In genomic region chr19:49444100-49444700, GRCh38 we compare ENCODE assay signal across 15 cellular contexts. TPM values are rescaled to one million over a fixed set of nuclear protein-coding genes. Genes with fewer than 3 reads are reported as not detected.
DNase-seq lines count a peak whose midpoint lies in the region; ATAC-seq, FAIRE-seq and TF ChIP-seq lines count a peak whose summit lies in the region.
"Not testable (repeated sequence)": the region's sequence is repeated elsewhere in the genome, so short reads cannot be mapped to it uniquely, and the experiment has no call there.
"Had no signal": no experiment of that assay in that cellular context is flagged by ENCODE, and none has a peak within 500 bp of the region (broad histone marks: within the 10 kb centered on the region; RNA-seq: fewer than 3 reads in every experiment).

No MANE protein-coding gene starts in this region.

- FAIRE-seq in K562 (lab: Jason Lieb, UNC): not testable (repeated sequence)

- 60% methylated on average over 3 of the region's 5 CpGs for WGBS in K562 (ENCODE audit: insufficient coverage, low coverage, missing lambda C conversion rate)

- not testable (repeated sequence) for H3F3A ChIP-seq in MM.1S (ENCODE audit: insufficient read depth, low read length)

- not testable (repeated sequence) for ATAC-seq in T-cell (replicated peaks in 1 of 4); activated T-cell treated with anti-CD3 and anti-CD28 coated beads, Interleukin-2, amount 50 U/mL, for 4 hours; K562; natural killer cell

- TF ChIP-seq RAD21 in K562 (CRISPR knock-in tag; conservative IDR thresholded peaks at IDR 0.05 in 1 of 2, IDR thresholded peaks at IDR 0.05 in 1 of 2): not testable (repeated sequence)

- H3K27ac ChIP-seq in CD8-positive, alpha-beta memory T cell (ENCODE audit: low read depth, low read length); MM.1S (ENCODE audit: low read length); K562 (ENCODE audit: extremely low read depth, low read depth, low read length): not testable (repeated sequence)

- H3K4me1 ChIP-seq in CD8-positive, alpha-beta memory T cell (ENCODE audit: insufficient read depth, low read length): peaks cover 27% of the 10 kb centered on the region
- not testable (repeated sequence) for H3K4me1 ChIP-seq in MM.1S (ENCODE audit: low read length)
- H3K4me1 ChIP-seq in K562 (replicated peaks in 1 of 2; ENCODE audit: control insufficient read depth in 2 of 2, insufficient read depth in 2 of 2, low read length in 2 of 2): peaks cover 33 to 66% of the 10 kb centered on the region in 2 experiments

- not testable (repeated sequence) for H3K9me2 ChIP-seq in MM.1S (replicated peaks; ENCODE audit: insufficient read depth, low read length)

- peak overlapping the region; percentile 99; the same call in 1 of the 2 replicates for H2AFZ ChIP-seq in MM.1S (ENCODE audit: low read length)
- H2AFZ ChIP-seq in K562 (ENCODE audit: low read depth, low read length): peak overlapping the region; percentile 99

- not testable (repeated sequence) for DNase-seq in CD8-positive, alpha-beta memory T cell; MM.1S; T-cell; activated T-cell treated with anti-CD3 and anti-CD28 coated beads, Interleukin-2, amount 50 U/mL, for 4 hours; K562 (ENCODE audit: extremely low read depth in 1 of 4, low spot score in 3 of 4); glutamatergic neuron; natural killer cell

- peak overlapping the region; percentile 75 to 92 (median 84) for H3K4me3 Mint-ChIP-seq in CD8-positive, alpha-beta memory T cell
- H3K4me3 Mint-ChIP-seq in T-cell: peak overlapping the region; percentile 76 to 83 (median 80)
- peak overlapping the region; percentile 78 for H3K4me3 Mint-ChIP-seq in activated T-cell treated with anti-CD3 and anti-CD28 coated beads, Interleukin-2, amount 50 U/mL, for 4 hours
- H3K4me3 Mint-ChIP-seq in glutamatergic neuron (ENCODE audit: unreplicated experiment): peak overlapping the region; percentile 88
- peak overlapping the region; percentile 83 for H3K4me3 Mint-ChIP-seq in natural killer cell
- H3K4me3 Mint-ChIP-seq in stimulated activated naive CD8-positive, alpha-beta T cell treated with anti-CD3 and anti-CD28 coated beads, Interleukin-15, Interleukin-2, amounts not matched to agents 100 ng/mL and 50 ng/mL, for 24 hours: peak overlapping the region; percentile 76

- BruUV-seq in K562 (replicated peaks; lab: Mats Ljungman, UMichigan): not testable (repeated sequence)

- TF ChIP-seq POLR2A in K562 (conservative IDR thresholded peaks at IDR 0.05): not testable (repeated sequence)

- not testable (repeated sequence) for TF ChIP-seq EP300 in K562 (IDR thresholded peaks at IDR 0.05; ENCODE audit: low read length)

- H3K9me3 ChIP-seq in CD8-positive, alpha-beta memory T cell (ENCODE audit: low read length); MM.1S (replicated peaks; ENCODE audit: insufficient read depth, low read length); K562 (replicated peaks; ENCODE audit: control insufficient read depth, insufficient read depth, low read depth, low read length): not testable (repeated sequence)

- H3K36me3 Mint-ChIP-seq in CD8-positive, alpha-beta memory T cell: peaks cover 5 to 33% (median 7%) of the 10 kb centered on the region in 3 donors
- H3K36me3 Mint-ChIP-seq in T-cell: peaks cover 14% of the 10 kb centered on the region
- H3K36me3 Mint-ChIP-seq in activated T-cell treated with anti-CD3 and anti-CD28 coated beads, Interleukin-2, amount 50 U/mL, for 4 hours (ENCODE audit: insufficient read depth); glutamatergic neuron (ENCODE audit: unreplicated experiment); natural killer cell: not testable (repeated sequence)
- peaks cover 24% of the 10 kb centered on the region for H3K36me3 Mint-ChIP-seq in stimulated activated naive CD8-positive, alpha-beta T cell treated with anti-CD3 and anti-CD28 coated beads, Interleukin-15, Interleukin-2, amounts not matched to agents 100 ng/mL and 50 ng/mL, for 24 hours (ENCODE audit: low read depth)

- POLR2A ChIA-PET in CD8-positive, alpha-beta memory T cell (lab: Charles Lee): interaction anchor here (0.7 to 0.8 kb wide), 3 partner anchors 9 to 223 kb away, joined by 6 to 15 read pairs (median 6); no protein-coding TSS in a partner anchor
- POLR2A ChIA-PET in T-cell (lab: Charles Lee): interaction anchor here in 1 of 2 donors (0.6 kb wide), 1 partner anchor 36 kb away, joined by 3 read pairs; no protein-coding TSS in a partner anchor
- POLR2A ChIA-PET in K562 (lab: Yijun Ruan, JAX): interaction anchor here (0.6 to 1.7 kb wide), 2 partner anchors 9 to 199 kb away, joined by 3 to 5 read pairs; partner anchors contain the start of gene ALDH16A1

- H3K27ac Mint-ChIP-seq in CD8-positive, alpha-beta memory T cell: peak overlapping the region in 6 of 8 donors; percentile 74 to 93 (median 86)
- H3K27ac Mint-ChIP-seq in T-cell (peak overlapping the region; percentile 66 to 88), glutamatergic neuron (ENCODE audit: unreplicated experiment) (peak overlapping the region; percentile 83), natural killer cell (peak overlapping the region; percentile 69 to 88)
- peak overlapping the region; percentile 74 for H3K27ac Mint-ChIP-seq in stimulated activated naive CD8-positive, alpha-beta T cell treated with anti-CD3 and anti-CD28 coated beads, Interleukin-15, Interleukin-2, amounts not matched to agents 100 ng/mL and 50 ng/mL, for 24 hours

- in situ Hi-C loops in K562 (cut with MboI): not testable (repeated sequence)

- H3K4me2 ChIP-seq in MM.1S (ENCODE audit: low read depth, low read length) (peak overlapping the region; percentile 90; the same call in 1 of the 2 replicates), K562 (ENCODE audit: insufficient read depth, low read length) (peak overlapping the region; percentile 89)

- TF ChIP-seq CTCF in MM.1S (IDR thresholded peaks at IDR 0.05; ENCODE audit: low read length); K562 (IDR thresholded peaks at IDR 0.05 in 2 of 3, conservative IDR thresholded peaks at IDR 0.05 in 1 of 3; ENCODE audit: insufficient read depth in 2 of 3, low read depth in 1 of 3, low read length in 3 of 3); glutamatergic neuron (IDR thresholded peaks at IDR 0.05; ENCODE audit: partially characterized antibody, unreplicated experiment); natural killer cell (IDR thresholded peaks at IDR 0.05): not testable (repeated sequence)

- peaks cover 30% of the 10 kb centered on the region for H3K27me3 ChIP-seq in CD8-positive, alpha-beta memory T cell (ENCODE audit: insufficient read depth, low read length, poor library complexity, severe bottlenecking)
- H3K27me3 ChIP-seq in MM.1S (replicated peaks; ENCODE audit: insufficient read depth, low read length): peaks cover 29% of the 10 kb centered on the region
- H3K27me3 ChIP-seq in K562 (ENCODE audit: control insufficient read depth in 2 of 2, insufficient read depth in 2 of 2, low read length in 2 of 2): peaks cover 7 to 16% of the 10 kb centered on the region in 2 experiments; a peak in 3 of 5 replicates

- H3K9me3 Mint-ChIP-seq in CD8-positive, alpha-beta memory T cell; T-cell; activated T-cell treated with anti-CD3 and anti-CD28 coated beads, Interleukin-2, amount 50 U/mL, for 4 hours; natural killer cell; stimulated activated naive CD8-positive, alpha-beta T cell treated with anti-CD3 and anti-CD28 coated beads, Interleukin-15, Interleukin-2, amounts not matched to agents 100 ng/mL and 50 ng/mL, for 24 hours: not testable (repeated sequence)
- H3K9me3 Mint-ChIP-seq in glutamatergic neuron (ENCODE audit: unreplicated experiment): peaks cover 15% of the 10 kb centered on the region

- H3K9me1 ChIP-seq in K562 (ENCODE audit: control insufficient read depth, insufficient read depth, low read length): not testable (repeated sequence)

- CTCF ChIA-PET in CD8-positive, alpha-beta memory T cell (lab: Charles Lee): interaction anchor here (1.5 to 2.6 kb wide), 6 partner anchors 8 to 52 kb away, joined by 3 to 17 read pairs (median 8); no protein-coding TSS in a partner anchor
- CTCF ChIA-PET in T-cell (lab: Charles Lee) (interaction anchor here (0.6 to 0.7 kb wide), 4 partner anchors 31 to 229 kb away, joined by 3 to 7 read pairs (median 4); no protein-coding TSS in a partner anchor), K562 (lab: Yijun Ruan, JAX; ENCODE audit: low intra/inter-chr PET ratio) (interaction anchor here (0.6 to 3.1 kb wide), 5 partner anchors 52 to 222 kb away, joined by 3 to 59 read pairs (median 4); partner anchors contain the start of genes DKKL1 and KASH5)

- H3K4me1 Mint-ChIP-seq in CD8-positive, alpha-beta memory T cell: peaks cover 34 to 55% (median 38%) of the 10 kb centered on the region in 3 donors
- peaks cover 35 to 44% (median 43%) of the 10 kb centered on the region in 3 donors for H3K4me1 Mint-ChIP-seq in T-cell
- peaks cover 35% of the 10 kb centered on the region for H3K4me1 Mint-ChIP-seq in activated T-cell treated with anti-CD3 and anti-CD28 coated beads, Interleukin-2, amount 50 U/mL, for 4 hours (ENCODE audit: low read depth)
- peaks cover 14% of the 10 kb centered on the region for H3K4me1 Mint-ChIP-seq in glutamatergic neuron (ENCODE audit: low read depth, unreplicated experiment)
- H3K4me1 Mint-ChIP-seq in natural killer cell: peaks cover 26 to 51% of the 10 kb centered on the region in 2 donors
- H3K4me1 Mint-ChIP-seq in stimulated activated naive CD8-positive, alpha-beta T cell treated with anti-CD3 and anti-CD28 coated beads, Interleukin-15, Interleukin-2, amounts not matched to agents 100 ng/mL and 50 ng/mL, for 24 hours (ENCODE audit: low read depth): peaks cover 38% of the 10 kb centered on the region

- intact Hi-C loops in K562 (cut with micrococcal nuclease): loop anchor here (5.0 to 10.0 kb wide), 2 partner anchors 179 to 292 kb away; no protein-coding TSS in a partner anchor
- intact Hi-C loops in natural killer cell (cut with micrococcal nuclease): not testable (repeated sequence)

- H3K79me2 ChIP-seq in MM.1S (ENCODE audit: low read length): not testable (repeated sequence)
- peaks cover 12% of the 10 kb centered on the region for H3K79me2 ChIP-seq in K562 (ENCODE audit: control insufficient read depth, insufficient read depth, low read length)

- H3K4me3 ChIP-seq in CD8-positive, alpha-beta memory T cell (ENCODE audit: low read length); K562: not testable (repeated sequence)
- peak overlapping the region; percentile 84; the same call in 1 of the 2 replicates for H3K4me3 ChIP-seq in MM.1S (ENCODE audit: low read length)

- H3K27me3 Mint-ChIP-seq in CD8-positive, alpha-beta memory T cell: peaks cover 31 to 32% of the 10 kb centered on the region in 2 donors
- H3K27me3 Mint-ChIP-seq in T-cell: peaks cover 30 to 31% of the 10 kb centered on the region in 2 donors
- H3K27me3 Mint-ChIP-seq in activated T-cell treated with anti-CD3 and anti-CD28 coated beads, Interleukin-2, amount 50 U/mL, for 4 hours (ENCODE audit: low read depth): peaks cover 32% of the 10 kb centered on the region
- peaks cover 15% of the 10 kb centered on the region for H3K27me3 Mint-ChIP-seq in glutamatergic neuron (ENCODE audit: unreplicated experiment)
- peaks cover 28 to 30% of the 10 kb centered on the region in 2 donors for H3K27me3 Mint-ChIP-seq in natural killer cell (ENCODE audit: low read depth in 2 of 2)
- H3K27me3 Mint-ChIP-seq in stimulated activated naive CD8-positive, alpha-beta T cell treated with anti-CD3 and anti-CD28 coated beads, Interleukin-15, Interleukin-2, amounts not matched to agents 100 ng/mL and 50 ng/mL, for 24 hours: peaks cover 33% of the 10 kb centered on the region

- not testable (repeated sequence) for H3K9ac ChIP-seq in MM.1S (ENCODE audit: low read length); K562 (ENCODE audit: insufficient read depth in 1 of 2, low read depth in 2 of 2, low read length in 2 of 2)

- H3K36me3 ChIP-seq in CD8-positive, alpha-beta memory T cell (ENCODE audit: insufficient read depth, low read length): peaks cover 12% of the 10 kb centered on the region
- not testable (repeated sequence) for H3K36me3 ChIP-seq in MM.1S (replicated peaks; ENCODE audit: insufficient read depth, low read length)
- H3K36me3 ChIP-seq in K562 (ENCODE audit: control insufficient read depth, insufficient read depth, low read length): peaks cover 30% of the 10 kb centered on the region; the same call in 2 of the 3 replicates

- H4K20me1 ChIP-seq in MM.1S (ENCODE audit: insufficient read depth, low read length); K562 (replicated peaks; ENCODE audit: control insufficient read depth, insufficient read depth, low read length): not testable (repeated sequence)

RNA-seq across cellular contexts. Expression of gene SLC17A7, which starts 2.9 kb away (rescaled TPM):
- under 1 TPM; 0.07 to 0.09 TPM for total RNA-seq in CD8-positive, alpha-beta memory T cell
- polyA plus RNA-seq in CD8-positive, alpha-beta memory T cell: not detected
- total RNA-seq in T-cell: under 1 TPM in 2 of 5 donors, not detected in 3; 0.09 to 0.20 TPM
- under 1 TPM in 2 of 3 donors, not detected in 1; 0.08 to 0.13 TPM for total RNA-seq in activated T-cell treated with anti-CD3 and anti-CD28 coated beads, Interleukin-2, amount 50 U/mL, for 4 hours
- total RNA-seq in K562 (2011; cell fraction: chromatin; rRNA removed; ENCODE audit: low replicate concordance): 9.2 and 13.8 TPM in 2 replicates
- total RNA-seq in K562 (2011; cell fraction: nucleolus; rRNA removed): 11.8 and 13.3 TPM in 2 replicates
- total RNA-seq in K562 (2011; cell fraction: nucleoplasm; rRNA removed): 16.4 and 22.1 TPM in 2 replicates
- 2.4 and 3.2 TPM in 2 replicates for total RNA-seq in K562 (2014; rRNA removed)
- total RNA-seq in K562 (2014; rRNA removed; fragmentation: Illumina TruSeq; extraction: Trizol): 1.1 TPM in 2 replicates
- total RNA-seq in K562 (2015; rRNA removed; fragmentation: Illumina TruSeq; extraction: Trizol): 1.4 TPM in 2 replicates
- 9.2 and 9.9 TPM in 2 replicates for total RNA-seq in K562 (2021)
- polyA plus RNA-seq in K562 (2011; rRNA removed): 4.8 and 7.0 TPM in 2 replicates
- polyA plus RNA-seq in K562 (2011; cell fraction: cytosol; rRNA removed): 9.6 and 10.2 TPM in 2 replicates
- 8.6 TPM in 2 replicates for polyA plus RNA-seq in K562 (2011; cell fraction: nucleus; rRNA removed)
- 6.9 and 8.3 TPM in 2 replicates for polyA plus RNA-seq in K562 (2012)
- 12.8 and 15.7 TPM in 2 replicates for polyA plus RNA-seq in K562 (2014; fragmentation: Illumina TruSeq; extraction: Trizol)
- 1 to 10 TPM; 1.7 to 1.8 TPM for polyA plus RNA-seq in K562 (2014; fragmentation: Nextera tagmentation; extraction: Ambion mirVana)
- polyA plus RNA-seq in K562 (2014; rRNA removed): 5.5 and 5.7 TPM in 2 replicates
- 4.4 and 4.6 TPM in 2 replicates for polyA minus RNA-seq in K562 (2011; rRNA and poly(A)+ RNA removed)
- 3.5 and 3.8 TPM in 2 replicates for polyA minus RNA-seq in K562 (2011; cell fraction: cytosol; rRNA and poly(A)+ RNA removed)
- polyA minus RNA-seq in K562 (2011; cell fraction: nucleus; rRNA and poly(A)+ RNA removed): 1.8 and 2.4 TPM in 2 replicates
- 188 TPM for total RNA-seq in glutamatergic neuron (ENCODE audit: unreplicated experiment)
- not detected for total RNA-seq in natural killer cell
- total RNA-seq: bronchial epithelial cell had no signal

RNA-seq across cellular contexts. Expression of gene PIH1D1, which starts 7.4 kb away (rescaled TPM):
- total RNA-seq in CD8-positive, alpha-beta memory T cell: 100 to 1,000 TPM; 132 to 138 TPM
- 81.8 TPM for polyA plus RNA-seq in CD8-positive, alpha-beta memory T cell
- total RNA-seq in T-cell: 100 to 1,000 TPM; 122 to 196 (median 163) TPM
- 100 to 1,000 TPM in 2 of 3 donors, 10 to 100 TPM in 1; 95.0 to 105 (median 105) TPM for total RNA-seq in activated T-cell treated with anti-CD3 and anti-CD28 coated beads, Interleukin-2, amount 50 U/mL, for 4 hours
- 153 and 228 TPM in 2 replicates for total RNA-seq in K562 (2011; cell fraction: chromatin; rRNA removed; ENCODE audit: low replicate concordance)
- total RNA-seq in K562 (2011; cell fraction: nucleolus; rRNA removed): 123 and 143 TPM in 2 replicates
- total RNA-seq in K562 (2011; cell fraction: nucleoplasm; rRNA removed): 145 and 152 TPM in 2 replicates
- total RNA-seq in K562 (2014; rRNA removed): 224 and 233 TPM in 2 replicates
- 102 and 112 TPM in 2 replicates for total RNA-seq in K562 (2014; rRNA removed; fragmentation: Illumina TruSeq; extraction: Trizol)
- 120 and 125 TPM in 2 replicates for total RNA-seq in K562 (2015; rRNA removed; fragmentation: Illumina TruSeq; extraction: Trizol)
- 161 and 164 TPM in 2 replicates for total RNA-seq in K562 (2021)
- polyA plus RNA-seq in K562 (2011; rRNA removed): 137 and 156 TPM in 2 replicates
- 171 and 200 TPM in 2 replicates for polyA plus RNA-seq in K562 (2011; cell fraction: cytosol; rRNA removed)
- polyA plus RNA-seq in K562 (2011; cell fraction: nucleus; rRNA removed): 229 and 274 TPM in 2 replicates
- polyA plus RNA-seq in K562 (2012): 153 and 156 TPM in 2 replicates
- 137 and 156 TPM in 2 replicates for polyA plus RNA-seq in K562 (2014; fragmentation: Illumina TruSeq; extraction: Trizol)
- polyA plus RNA-seq in K562 (2014; fragmentation: Nextera tagmentation; extraction: Ambion mirVana): 10 to 100 TPM; 26.5 to 48.0 TPM
- 199 and 221 TPM in 2 replicates for polyA plus RNA-seq in K562 (2014; rRNA removed)
- polyA minus RNA-seq in K562 (2011; rRNA and poly(A)+ RNA removed): 105 and 146 TPM in 2 replicates
- polyA minus RNA-seq in K562 (2011; cell fraction: cytosol; rRNA and poly(A)+ RNA removed): 63.5 and 65.9 TPM in 2 replicates
- 52.0 and 62.1 TPM in 2 replicates for polyA minus RNA-seq in K562 (2011; cell fraction: nucleus; rRNA and poly(A)+ RNA removed)
- total RNA-seq in glutamatergic neuron (ENCODE audit: unreplicated experiment): 104 TPM
- 100 to 1,000 TPM; 112 to 149 (median 138) TPM for total RNA-seq in natural killer cell

RNA-seq across cellular contexts. Expression of gene ALDH16A1, which starts 8.8 kb away (rescaled TPM):
- 10 to 100 TPM; 46.7 to 51.8 TPM for total RNA-seq in CD8-positive, alpha-beta memory T cell
- 32.5 TPM for polyA plus RNA-seq in CD8-positive, alpha-beta memory T cell
- 10 to 100 TPM; 32.8 to 57.2 (median 46.3) TPM for total RNA-seq in T-cell
- 10 to 100 TPM; 35.4 to 42.9 (median 35.8) TPM for total RNA-seq in activated T-cell treated with anti-CD3 and anti-CD28 coated beads, Interleukin-2, amount 50 U/mL, for 4 hours
- 12.5 and 54.5 TPM in 2 replicates for total RNA-seq in K562 (2011; cell fraction: chromatin; rRNA removed; ENCODE audit: low replicate concordance)
- total RNA-seq in K562 (2011; cell fraction: nucleolus; rRNA removed): 31.5 and 38.2 TPM in 2 replicates
- total RNA-seq in K562 (2011; cell fraction: nucleoplasm; rRNA removed): 31.5 and 34.9 TPM in 2 replicates
- total RNA-seq in K562 (2014; rRNA removed): 46.2 and 52.2 TPM in 2 replicates
- 2.1 and 2.4 TPM in 2 replicates for total RNA-seq in K562 (2014; rRNA removed; fragmentation: Illumina TruSeq; extraction: Trizol)
- total RNA-seq in K562 (2015; rRNA removed; fragmentation: Illumina TruSeq; extraction: Trizol): 17.0 and 18.6 TPM in 2 replicates
- 36.9 and 40.3 TPM in 2 replicates for total RNA-seq in K562 (2021)
- polyA plus RNA-seq in K562 (2011; rRNA removed): 7.6 and 12.4 TPM in 2 replicates
- polyA plus RNA-seq in K562 (2011; cell fraction: cytosol; rRNA removed): 14.7 and 45.1 TPM in 2 replicates
- 30.5 and 50.7 TPM in 2 replicates for polyA plus RNA-seq in K562 (2011; cell fraction: nucleus; rRNA removed)
- 26.1 and 43.4 TPM in 2 replicates for polyA plus RNA-seq in K562 (2012)
- polyA plus RNA-seq in K562 (2014; fragmentation: Illumina TruSeq; extraction: Trizol): 2.2 and 8.9 TPM in 2 replicates
- 1 to 10 TPM; 2.8 to 3.3 TPM for polyA plus RNA-seq in K562 (2014; fragmentation: Nextera tagmentation; extraction: Ambion mirVana)
- 29.7 and 31.7 TPM in 2 replicates for polyA plus RNA-seq in K562 (2014; rRNA removed)
- 3.5 and 5.4 TPM in 2 replicates for polyA minus RNA-seq in K562 (2011; rRNA and poly(A)+ RNA removed)
- 22.0 and 25.8 TPM in 2 replicates for polyA minus RNA-seq in K562 (2011; cell fraction: cytosol; rRNA and poly(A)+ RNA removed)
- polyA minus RNA-seq in K562 (2011; cell fraction: nucleus; rRNA and poly(A)+ RNA removed): 6.6 and 9.0 TPM in 2 replicates
- 28.6 TPM for total RNA-seq in glutamatergic neuron (ENCODE audit: unreplicated experiment)
- 10 to 100 TPM; 39.9 to 43.2 (median 41.4) TPM for total RNA-seq in natural killer cell

RNA-seq across cellular contexts. Expression of gene GFY, which starts 19.0 kb away (rescaled TPM):
- not detected for total RNA-seq in CD8-positive, alpha-beta memory T cell
- polyA plus RNA-seq in CD8-positive, alpha-beta memory T cell: not detected
- under 1 TPM in 1 of 5 donors, not detected in 4; 0.16 TPM for total RNA-seq in T-cell
- not detected for total RNA-seq in activated T-cell treated with anti-CD3 and anti-CD28 coated beads, Interleukin-2, amount 50 U/mL, for 4 hours
- 1.3 and 1.6 TPM in 2 replicates for total RNA-seq in K562 (2011; cell fraction: chromatin; rRNA removed; ENCODE audit: low replicate concordance)
- 0.67 and 0.92 TPM in 2 replicates for total RNA-seq in K562 (2011; cell fraction: nucleolus; rRNA removed)
- total RNA-seq in K562 (2011; cell fraction: nucleoplasm; rRNA removed): 0.92 and 1.2 TPM in 2 replicates
- 0.12 TPM in 1 of 2 replicates, not detected in the other for total RNA-seq in K562 (2014; rRNA removed)
- not detected in 2 replicates for total RNA-seq in K562 (2014; rRNA removed; fragmentation: Illumina TruSeq; extraction: Trizol)
- total RNA-seq in K562 (2015; rRNA removed; fragmentation: Illumina TruSeq; extraction: Trizol): 0.07 TPM in 1 of 2 replicates, not detected in the other
- total RNA-seq in K562 (2021): 0.11 TPM in 1 of 2 replicates, not detected in the other
- polyA plus RNA-seq in K562 (2011; rRNA removed): 0.19 and 0.26 TPM in 2 replicates
- polyA plus RNA-seq in K562 (2011; cell fraction: cytosol; rRNA removed): 0.18 and 0.30 TPM in 2 replicates
- 1.8 and 2.6 TPM in 2 replicates for polyA plus RNA-seq in K562 (2011; cell fraction: nucleus; rRNA removed)
- polyA plus RNA-seq in K562 (2012): 0.33 and 0.53 TPM in 2 replicates
- polyA plus RNA-seq in K562 (2014; fragmentation: Illumina TruSeq; extraction: Trizol): 0.33 and 0.40 TPM in 2 replicates
- polyA plus RNA-seq in K562 (2014; fragmentation: Nextera tagmentation; extraction: Ambion mirVana): under 1 TPM in 1 of 2 experiments, not detected in 1; 0.06 TPM
- polyA plus RNA-seq in K562 (2014; rRNA removed): 0.11 and 0.33 TPM in 2 replicates
- polyA minus RNA-seq in K562 (2011; rRNA and poly(A)+ RNA removed): not detected in 2 replicates
- polyA minus RNA-seq in K562 (2011; cell fraction: cytosol; rRNA and poly(A)+ RNA removed): not detected in 2 replicates
- polyA minus RNA-seq in K562 (2011; cell fraction: nucleus; rRNA and poly(A)+ RNA removed): 0.27 and 0.56 TPM in 2 replicates
- total RNA-seq in glutamatergic neuron (ENCODE audit: unreplicated experiment): 0.88 TPM
- total RNA-seq in natural killer cell: not detected
- total RNA-seq: bronchial epithelial cell, dermis blood vessel endothelial cell, gastroesophageal sphincter, left cardiac atrium, omental fat pad, right atrium auricular region had no signal

RNA-seq across cellular contexts. Expression of gene PTH2, which starts 21.0 kb away (rescaled TPM):
- total RNA-seq in CD8-positive, alpha-beta memory T cell: not detected
- polyA plus RNA-seq in CD8-positive, alpha-beta memory T cell: not detected
- not detected for total RNA-seq in T-cell
- total RNA-seq in activated T-cell treated with anti-CD3 and anti-CD28 coated beads, Interleukin-2, amount 50 U/mL, for 4 hours: not detected
- total RNA-seq in K562 (2011; cell fraction: chromatin; rRNA removed; ENCODE audit: low replicate concordance): not detected in 2 replicates
- total RNA-seq in K562 (2011; cell fraction: nucleolus; rRNA removed): not detected in 2 replicates
- total RNA-seq in K562 (2011; cell fraction: nucleoplasm; rRNA removed): not detected in 2 replicates
- 0.61 TPM in 1 of 2 replicates, not detected in the other for total RNA-seq in K562 (2014; rRNA removed)
- total RNA-seq in K562 (2014; rRNA removed; fragmentation: Illumina TruSeq; extraction: Trizol): not detected in 2 replicates
- total RNA-seq in K562 (2015; rRNA removed; fragmentation: Illumina TruSeq; extraction: Trizol): not detected in 2 replicates
- 0.60 and 1.3 TPM in 2 replicates for total RNA-seq in K562 (2021)
- polyA plus RNA-seq in K562 (2011; rRNA removed): not detected in 2 replicates
- 0.29 and 0.64 TPM in 2 replicates for polyA plus RNA-seq in K562 (2011; cell fraction: cytosol; rRNA removed)
- polyA plus RNA-seq in K562 (2011; cell fraction: nucleus; rRNA removed): 0.70 TPM in 1 of 2 replicates, not detected in the other
- polyA plus RNA-seq in K562 (2012): 0.39 TPM in 1 of 2 replicates, not detected in the other
- polyA plus RNA-seq in K562 (2014; fragmentation: Illumina TruSeq; extraction: Trizol): not detected in 2 replicates
- not detected for polyA plus RNA-seq in K562 (2014; fragmentation: Nextera tagmentation; extraction: Ambion mirVana)
- polyA plus RNA-seq in K562 (2014; rRNA removed): not detected in 2 replicates
- polyA minus RNA-seq in K562 (2011; rRNA and poly(A)+ RNA removed): not detected in 2 replicates
- polyA minus RNA-seq in K562 (2011; cell fraction: cytosol; rRNA and poly(A)+ RNA removed): not detected in 2 replicates
- not detected in 2 replicates for polyA minus RNA-seq in K562 (2011; cell fraction: nucleus; rRNA and poly(A)+ RNA removed)
- 2.5 TPM for total RNA-seq in glutamatergic neuron (ENCODE audit: unreplicated experiment)
- not detected for total RNA-seq in natural killer cell
- total RNA-seq: bronchial epithelial cell, dermis blood vessel endothelial cell, gastroesophageal sphincter, left cardiac atrium, omental fat pad, right atrium auricular region had no signal
- polyA plus RNA-seq: thymus had no signal
